17 cellular contexts compared by ENCODE assay signal in the genomic region with DNA sequence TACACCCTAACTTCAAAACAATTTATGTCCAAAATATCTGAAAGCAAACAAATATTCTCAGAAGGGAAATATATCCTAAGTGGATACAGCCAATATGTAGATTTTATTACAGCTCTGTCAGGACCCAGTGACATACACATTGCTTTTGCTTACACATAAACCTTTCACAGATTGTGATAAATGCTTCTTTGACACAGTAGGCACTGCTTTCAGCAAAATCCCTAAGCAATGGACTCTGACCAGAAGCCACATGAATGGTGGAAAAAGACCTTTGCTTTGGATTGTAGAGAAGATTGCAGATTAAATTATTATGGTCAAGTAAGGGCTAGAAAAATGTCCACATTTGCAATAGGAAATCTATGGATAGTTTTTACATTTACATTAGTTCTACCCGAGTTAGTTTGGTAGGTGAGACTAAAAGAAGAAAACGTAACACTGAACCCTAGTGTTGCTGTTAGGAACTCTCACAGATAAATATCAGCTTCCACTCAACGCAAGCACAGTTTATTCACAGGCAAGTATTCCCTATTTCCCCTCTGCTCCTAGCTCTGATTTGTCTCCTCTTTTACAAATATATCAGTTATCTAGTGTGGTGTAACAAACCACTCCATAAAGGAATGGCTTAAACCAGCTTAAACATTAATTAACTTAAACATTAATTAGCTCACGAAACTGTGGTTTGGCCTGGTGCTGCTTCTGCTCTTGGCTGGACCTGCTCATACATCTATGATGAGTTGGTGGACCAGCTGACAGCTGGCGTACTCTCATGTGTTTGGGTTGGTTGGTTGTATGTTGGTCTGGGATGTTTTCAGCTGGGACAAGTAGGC. TPM values are rescaled to one million over a fixed set of nuclear protein-coding genes. Genes with fewer than 3 reads are reported as not detected.
A peak's percentile ranks its signal among the peaks of the same experiment; 100 is the strongest.
DNase-seq lines count a peak whose midpoint lies in the region; ATAC-seq and TF ChIP-seq lines count a peak whose summit lies in the region.
"Had no signal": no experiment of that assay in that cellular context is flagged by ENCODE, and none has a peak within 500 bp of the region (broad histone marks: within the 10 kb centered on the region; RNA-seq: fewer than 3 reads in every experiment).

No MANE protein-coding gene starts in this region.

- no peaks in the 10 kb centered on the region for H3K36me3 Mint-ChIP-seq in endothelial cell (ENCODE audit: low read depth, unreplicated experiment)

- H3K27ac ChIP-seq in OCI-LY7 (ENCODE audit: low read depth, low read length, poor library complexity, severe bottlenecking), result no peak overlapping the region
- H3K27ac ChIP-seq: dorsolateral prefrontal cortex, ovary had no signal

- H3K79me2 ChIP-seq in OCI-LY7 (ENCODE audit: insufficient read depth, low read depth, low read length), result no peaks in the 10 kb centered on the region

- H3K4me3 Mint-ChIP-seq in endothelial cell (ENCODE audit: unreplicated experiment), result no peak overlapping the region
- H3K4me3 Mint-ChIP-seq: stimulated activated naive CD8-positive, alpha-beta T cell treated with anti-CD3 and anti-CD28 coated beads, Interleukin-15, Interleukin-2, amounts not matched to agents 100 ng/mL and 50 ng/mL, for 24 hours had no signal

- H3K9me3 Mint-ChIP-seq in endothelial cell (ENCODE audit: unreplicated experiment), result no peaks in the 10 kb centered on the region
- H3K9me3 Mint-ChIP-seq: stimulated activated naive CD8-positive, alpha-beta T cell treated with anti-CD3 and anti-CD28 coated beads, Interleukin-15, Interleukin-2, amounts not matched to agents 100 ng/mL and 50 ng/mL, for 24 hours had no signal

- no peak overlapping the region for H3K4me2 ChIP-seq in OCI-LY7 (ENCODE audit: low read length)

- no peaks in the 10 kb centered on the region for H3K9me3 ChIP-seq in OCI-LY7 (ENCODE audit: low read length)
- H3K9me3 ChIP-seq: ovary had no signal

- peaks cover 7% of the 10 kb centered on the region for H3K27me3 Mint-ChIP-seq in endothelial cell (ENCODE audit: unreplicated experiment)
- H3K27me3 Mint-ChIP-seq: stimulated activated naive CD8-positive, alpha-beta T cell treated with anti-CD3 and anti-CD28 coated beads, Interleukin-15, Interleukin-2, amounts not matched to agents 100 ng/mL and 50 ng/mL, for 24 hours had no signal

- H4K20me1 ChIP-seq in OCI-LY7 (ENCODE audit: insufficient read depth, low read length), result no peaks in the 10 kb centered on the region

- no peaks in the 10 kb centered on the region for H3K4me1 ChIP-seq in OCI-LY7 (ENCODE audit: insufficient read depth, low read length, poor library complexity, severe bottlenecking)

- H3K4me1 Mint-ChIP-seq in endothelial cell (ENCODE audit: unreplicated experiment), result no peaks in the 10 kb centered on the region

- H3K27ac Mint-ChIP-seq in endothelial cell (ENCODE audit: unreplicated experiment), result no peak overlapping the region
- H3K27ac Mint-ChIP-seq: stimulated activated naive CD8-positive, alpha-beta T cell treated with anti-CD3 and anti-CD28 coated beads, Interleukin-15, Interleukin-2, amounts not matched to agents 100 ng/mL and 50 ng/mL, for 24 hours had no signal

- TF ChIP-seq CTCF in OCI-LY7 (conservative IDR thresholded peaks at IDR 0.05; ENCODE audit: low read length) (peak; percentile 19; the same call in 1 of the 2 replicates), endothelial cell (IDR thresholded peaks at IDR 0.05; ENCODE audit: unreplicated experiment) (no peak)

- CTCF ChIA-PET in OCI-LY7 (lab: Charles Lee; ENCODE audit: unreplicated experiment), result no interaction called here

- POLR2A ChIA-PET in OCI-LY7 (lab: Charles Lee), result interaction anchor here (0.6 to 1.5 kb wide), 2 partner anchors 20 to 24 kb away, joined by 3 to 4 read pairs; no protein-coding TSS in a partner anchor

- H2AFZ ChIP-seq in OCI-LY7 (ENCODE audit: low read length), result no peak overlapping the region

- ATAC-seq in GM19438 (IDR thresholded peaks at IDR 0.05; ENCODE audit: low read depth, unreplicated experiment), result peak; percentile 84
- ATAC-seq in HG03066 (IDR thresholded peaks at IDR 0.05; ENCODE audit: low read depth, unreplicated experiment), result peak; percentile 53
- no peak for ATAC-seq in GM21515 (IDR thresholded peaks at IDR 0.05; ENCODE audit: unreplicated experiment)
- ATAC-seq: GM12878 had no signal

- no peak overlapping the region for H3K4me3 ChIP-seq in OCI-LY7 (ENCODE audit: low read depth, low read length, poor library complexity, severe bottlenecking)
- H3K4me3 ChIP-seq: dorsolateral prefrontal cortex, GM12878, ovary had no signal

- DNase-seq in OCI-LY7 (ENCODE audit: low spot score) (no peak), pons (ENCODE audit: low spot score) (peak; percentile 35), GF-D8 (lab: John Stamatoyannopoulos, UW) (no peak), endothelial cell (ENCODE audit: low spot score) (no peak)
- DNase-seq in activated CD8-positive, alpha-beta memory T cell treated with anti-CD3 and anti-CD28 coated beads, Interleukin-2, amount 50 U/mL, for 48 hours, result no peak
- DNase-seq: activated CD8-positive, alpha-beta memory T cell treated with anti-CD3 and anti-CD28 coated beads, Interleukin-2, amount 50 U/mL, for 4 hours; dorsolateral prefrontal cortex; glutamatergic neuron; mammary epithelial cell; NCI-H1436; ovary; T-helper 9 cell had no signal

- intact Hi-C loops in OCI-LY7 (cut with micrococcal nuclease; ENCODE audit: unreplicated experiment), result no loop called here

- no peaks in the 10 kb centered on the region for H3K9me2 ChIP-seq in OCI-LY7 (ENCODE audit: insufficient read depth, low read length)

- no TSS peak for BruUV-seq in OCI-LY7 (replicated peaks; lab: Mats Ljungman, UMichigan)

- H3K36me3 ChIP-seq in OCI-LY7 (ENCODE audit: insufficient read depth, low read length), result no peaks in the 10 kb centered on the region
- H3K36me3 ChIP-seq: ovary had no signal

RNA-seq across cellular contexts. Expression of a gene that starts 23.6 kb away (rescaled TPM):
- not detected in 2 replicates for total RNA-seq in OCI-LY7 (2014; rRNA removed; shearing (Covaris generic))
- total RNA-seq in OCI-LY7 (2022), result 0.24 TPM in 1 of 2 replicates, not detected in the other
- 40.4 TPM for total RNA-seq in endothelial cell (ENCODE audit: unreplicated experiment)

Comparison
In these comparisons a context has a peak if more than half of its experiments do, and no peak if none do; other contexts are left out.
1. RNA of a gene that starts 23.6 kb away (total RNA-seq): 40.4 TPM in endothelial cell (single experiment); 0.24 TPM in OCI-LY7; every median in the first group is over 10 times any median in the second.